Comparison of ENCODE assay signal across 8 cellular contexts in the genomic region with DNA sequence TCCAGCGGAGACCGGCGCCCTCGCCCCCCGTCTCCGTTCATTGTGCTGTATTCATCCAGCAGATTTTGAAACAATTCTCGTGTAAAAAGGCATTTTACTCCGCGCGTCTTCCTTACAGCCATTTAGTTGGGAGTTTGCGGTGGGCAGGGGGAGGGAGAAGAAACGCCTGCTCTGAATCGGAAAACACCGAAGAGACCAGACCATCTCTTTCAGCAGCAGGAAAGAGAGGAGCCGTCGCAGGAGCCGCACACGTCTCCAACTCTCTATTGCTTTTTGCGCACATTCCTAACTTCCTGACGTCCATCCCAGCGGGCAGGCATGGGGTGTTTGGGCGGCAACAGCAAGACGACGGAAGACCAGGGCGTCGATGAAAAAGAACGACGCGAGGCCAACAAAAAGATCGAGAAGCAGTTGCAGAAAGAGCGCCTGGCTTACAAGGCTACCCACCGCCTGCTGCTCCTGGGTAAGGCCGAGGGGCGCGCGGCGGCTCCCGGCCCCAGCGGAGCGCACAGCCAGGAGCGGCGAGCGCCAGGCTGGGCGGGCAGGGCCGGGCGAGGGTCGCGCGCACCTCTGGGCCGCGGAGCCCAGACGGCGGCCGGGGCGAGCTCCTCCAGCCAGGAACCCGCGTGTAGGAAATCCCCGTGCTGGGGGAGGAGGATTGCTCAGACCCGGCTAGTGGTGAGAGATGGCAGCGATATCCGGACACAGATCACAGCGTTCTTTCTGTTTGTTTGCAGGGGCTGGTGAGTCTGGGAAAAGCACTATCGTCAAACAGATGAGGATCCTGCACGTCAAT.
DNase-seq lines count a peak whose midpoint lies in the region; ATAC-seq and TF ChIP-seq lines count a peak whose summit lies in the region.

No MANE protein-coding gene starts in this region.

- peaks cover 54% of the 10 kb centered on the region for H3K27me3 Mint-ChIP-seq in nephron (ENCODE audit: low read depth)

- peak; percentile 12 for DNase-seq in EH (ENCODE audit: low read depth)
- peak; percentile 35 for DNase-seq in NCI-H226
- DNase-seq in hepatic stellate cell (ENCODE audit: low spot score) = no peak
- DNase-seq in PC-9 = no peak

- H3K36me3 Mint-ChIP-seq in nephron (ENCODE audit: low read depth) = no peaks in the 10 kb centered on the region

- H3K27me3 ChIP-seq in endocrine pancreas (ENCODE audit: control insufficient read depth, insufficient read depth, low read length) (no peaks in the 10 kb centered on the region), PC-9 (ENCODE audit: insufficient read depth, low read depth) (no peaks in the 10 kb centered on the region; the same call in 1 of the 2 replicates)

- H3K27ac ChIP-seq in PC-9 = no peak overlapping the region

- no peaks in the 10 kb centered on the region for H3K79me2 ChIP-seq in PC-9 (ENCODE audit: low read depth)

- H3K4me1 Mint-ChIP-seq in nephron = peaks cover 6% of the 10 kb centered on the region

- no peak overlapping the region for H3K9ac ChIP-seq in endocrine pancreas (ENCODE audit: control insufficient read depth, insufficient read depth, low read length)

- POLR2A ChIA-PET in PC-9 (lab: Charles Lee; ENCODE audit: unreplicated experiment) = no interaction called here

- H3K4me1 ChIP-seq in endocrine pancreas (ENCODE audit: control insufficient read depth, insufficient read depth, low read length) = no peaks in the 10 kb centered on the region
- H3K4me1 ChIP-seq in PC-9 (replicated peaks; ENCODE audit: insufficient read depth) = no peaks in the 10 kb centered on the region

- ATAC-seq in GM19452 (IDR thresholded peaks at IDR 0.05; ENCODE audit: unreplicated experiment) (no peak), GM21717 (IDR thresholded peaks at IDR 0.05; ENCODE audit: unreplicated experiment) (no peak)

- intact Hi-C loops in PC-9 (cut with micrococcal nuclease; ENCODE audit: unreplicated experiment) = no loop called here

- CTCF ChIA-PET in PC-9 (lab: Charles Lee) = interaction anchor here (0.8 kb wide), 1 partner anchor 17 kb away, joined by 11 read pairs; no protein-coding TSS in a partner anchor

- no TSS peak for BruUV-seq in PC-9 (replicated peaks; lab: Mats Ljungman, UMichigan)

- H3K9me3 ChIP-seq in endocrine pancreas (ENCODE audit: control insufficient read depth, low read length) = no peaks in the 10 kb centered on the region
- no peaks in the 10 kb centered on the region for H3K9me3 ChIP-seq in PC-9 (ENCODE audit: insufficient read depth, low read depth)

- no peak overlapping the region for H2AFZ ChIP-seq in PC-9

- no peaks in the 10 kb centered on the region for H3K9me2 ChIP-seq in PC-9 (ENCODE audit: insufficient read depth)

- no peaks in the 10 kb centered on the region for H3F3A ChIP-seq in PC-9 (ENCODE audit: insufficient read depth, low read depth)

- H3K36me3 ChIP-seq in endocrine pancreas (ENCODE audit: control insufficient read depth, insufficient read depth, low read length) (no peaks in the 10 kb centered on the region), PC-9 (ENCODE audit: low read depth) (no peaks in the 10 kb centered on the region)

- no peak overlapping the region for H3K27ac Mint-ChIP-seq in nephron

- no peak overlapping the region for H3K4me2 ChIP-seq in PC-9

- TF ChIP-seq CTCF in nephron (IDR thresholded peaks at IDR 0.05; ENCODE audit: unreplicated experiment in 3 of 3) (no peak), PC-9 (conservative IDR thresholded peaks at IDR 0.05) (no peak)

- H3K9me3 Mint-ChIP-seq in nephron = no peaks in the 10 kb centered on the region

- no peaks in the 10 kb centered on the region for H4K20me1 ChIP-seq in PC-9 (ENCODE audit: insufficient read depth)

- peak overlapping the region; percentile 81 to 85 (median 85) for H3K4me3 Mint-ChIP-seq in nephron

- H3K4me3 ChIP-seq in endocrine pancreas (ENCODE audit: control insufficient read depth, insufficient read depth, low read length) (peak overlapping the region; percentile 50), PC-9 (no peak overlapping the region)

Comparison
In these comparisons a context has a peak if more than half of its experiments do, and no peak if none do; other contexts are left out.
1. DNase-seq: peak in EH (single experiment) and NCI-H226 (single experiment); none in hepatic stellate cell (single experiment) and PC-9 (0 of 2).